8 cellular contexts compared by ENCODE assay signal in the genomic region with DNA sequence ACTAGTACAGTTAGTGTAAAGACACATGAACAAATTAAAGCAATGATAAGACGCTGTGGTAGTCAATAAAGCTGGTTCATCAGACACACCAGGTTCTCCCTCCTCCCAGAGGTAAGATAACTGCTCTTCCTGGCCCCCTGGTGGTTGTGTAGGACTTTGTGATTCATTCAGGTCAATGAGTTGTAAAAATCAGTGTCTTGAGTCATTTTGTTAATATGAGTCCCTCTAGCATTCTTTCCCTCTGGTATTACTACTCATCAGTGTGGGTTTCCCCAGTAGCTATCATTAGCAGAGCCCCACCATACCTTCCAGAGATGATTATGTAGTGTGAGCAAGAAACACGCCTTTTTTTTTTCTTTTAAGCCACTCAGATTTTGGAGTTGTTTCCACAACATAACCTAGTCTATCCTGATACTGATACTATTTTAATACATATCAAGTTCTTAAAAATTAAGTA. TPM values are rescaled to one million over a fixed set of nuclear protein-coding genes. Genes with fewer than 3 reads are reported as not detected.
A peak's percentile ranks its signal among the peaks of the same experiment; 100 is the strongest.
DNase-seq lines count a peak whose midpoint lies in the region; ATAC-seq and TF ChIP-seq lines count a peak whose summit lies in the region.

No MANE protein-coding gene starts in this region.

- H2AFZ ChIP-seq in PC-3 (ENCODE audit: low read length) (peak overlapping the region; percentile 74), neural cell (ENCODE audit: low read depth, low read length) (no peak overlapping the region)

- H3K27me3 ChIP-seq in CD4-positive, alpha-beta T cell (ENCODE audit: control insufficient read depth, insufficient read depth, low read length), result no peaks in the 10 kb centered on the region
- H3K27me3 ChIP-seq in PC-3 (ENCODE audit: low read length), result no peaks in the 10 kb centered on the region
- no peaks in the 10 kb centered on the region for H3K27me3 ChIP-seq in esophagus muscularis mucosa
- no peaks in the 10 kb centered on the region for H3K27me3 ChIP-seq in neural cell (ENCODE audit: insufficient read depth, low read depth, low read length)

- H3K9me3 Mint-ChIP-seq in CD4-positive, alpha-beta T cell, result no peaks in the 10 kb centered on the region
- no peaks in the 10 kb centered on the region for H3K9me3 Mint-ChIP-seq in stimulated activated naive CD8-positive, alpha-beta T cell treated with anti-CD3 and anti-CD28 coated beads, Interleukin-15, Interleukin-2, amounts not matched to agents 100 ng/mL and 50 ng/mL, for 24 hours

- peaks cover 26% of the 10 kb centered on the region for H3K4me1 Mint-ChIP-seq in CD4-positive, alpha-beta T cell (ENCODE audit: low read depth)
- H3K4me1 Mint-ChIP-seq in stimulated activated naive CD8-positive, alpha-beta T cell treated with anti-CD3 and anti-CD28 coated beads, Interleukin-15, Interleukin-2, amounts not matched to agents 100 ng/mL and 50 ng/mL, for 24 hours (ENCODE audit: low read depth), result peaks cover 37% of the 10 kb centered on the region

- H3K79me2 ChIP-seq in PC-3 (ENCODE audit: low read length), result peaks cover 13% of the 10 kb centered on the region
- peaks cover 9% of the 10 kb centered on the region for H3K79me2 ChIP-seq in neural cell (replicated peaks; ENCODE audit: insufficient read depth, low read length)

- peak overlapping the region; percentile 42 for H3K4me3 Mint-ChIP-seq in CD4-positive, alpha-beta T cell
- peak overlapping the region; percentile 17 for H3K4me3 Mint-ChIP-seq in stimulated activated naive CD8-positive, alpha-beta T cell treated with anti-CD3 and anti-CD28 coated beads, Interleukin-15, Interleukin-2, amounts not matched to agents 100 ng/mL and 50 ng/mL, for 24 hours

- no peaks in the 10 kb centered on the region for H3K9me2 ChIP-seq in PC-3 (replicated peaks; ENCODE audit: low read length)
- H3K9me2 ChIP-seq in neural cell (ENCODE audit: insufficient read depth, low read length), result no peaks in the 10 kb centered on the region

- H3F3A ChIP-seq in PC-3 (ENCODE audit: low read length, unreplicated experiment), result no peaks in the 10 kb centered on the region
- no peaks in the 10 kb centered on the region for H3F3A ChIP-seq in neural cell (ENCODE audit: insufficient read depth, low read length, poor library complexity, severe bottlenecking)

- intact Hi-C loops in CD4-positive, alpha-beta T cell (cut with DNase I, micrococcal nuclease), result loop anchor here (2.0 to 10.0 kb wide), 5 partner anchors 46 to 558 kb away; a partner anchor contains a TSS
- intact Hi-C loops in PC-3 (cut with micrococcal nuclease) (loop anchor here (1.0 to 10.0 kb wide), 4 partner anchors 46 to 230 kb away; a partner anchor contains a TSS), esophagus muscularis mucosa (cut with DNase I) (loop anchor here (5.0 kb wide), 1 partner anchor 40 kb away; no protein-coding TSS in a partner anchor)

- ATAC-seq in CD4-positive, alpha-beta T cell (ENCODE audit: poor library complexity), result peak; percentile 37
- ATAC-seq in PC-3, result peak; percentile 53

- TF ChIP-seq CTCF in CD4-positive, alpha-beta T cell (IDR thresholded peaks at IDR 0.05), result peak; percentile 85
- TF ChIP-seq CTCF in GM20000 (IDR thresholded peaks at IDR 0.05; ENCODE audit: extremely low read depth, missing control alignments), result peak; percentile 68
- peak; percentile 95 for TF ChIP-seq CTCF in PC-3 (conservative IDR thresholded peaks at IDR 0.05; ENCODE audit: low read depth, low read length)
- TF ChIP-seq CTCF in esophagus muscularis mucosa (IDR thresholded peaks at IDR 0.05), result peak; percentile 63 to 72 (median 72)
- TF ChIP-seq CTCF in neural cell (IDR thresholded peaks at IDR 0.05; ENCODE audit: poor library complexity, severe bottlenecking), result peak; percentile 74

- H3K9ac ChIP-seq in PC-3 (ENCODE audit: low read length) (no peak overlapping the region), neural cell (ENCODE audit: low read length) (no peak overlapping the region)

- WGBS in esophagus muscularis mucosa, result 42% methylated on average over 2 of the region's 2 CpGs

- POLR2A ChIA-PET in CD4-positive, alpha-beta T cell (lab: Charles Lee), result interaction anchor here (0.6 to 1.0 kb wide), 3 partner anchors 12 to 46 kb away, joined by 3 to 4 read pairs (median 3); a partner anchor contains a TSS
- POLR2A ChIA-PET in PC-3 (lab: Charles Lee; ENCODE audit: unreplicated experiment), result interaction anchor here (0.6 kb wide), 2 partner anchors 35 to 361 kb away, joined by 3 read pairs; no protein-coding TSS in a partner anchor

- TF ChIP-seq POLR2A in esophagus muscularis mucosa (IDR thresholded peaks at IDR 0.05; ENCODE audit: low read depth), result no peak

- CTCF ChIA-PET in CD4-positive, alpha-beta T cell (lab: Charles Lee), result interaction anchor here (0.5 to 1.6 kb wide), 25 partner anchors 8 to 388 kb away, joined by 3 to 7 read pairs (median 3); no protein-coding TSS in a partner anchor
- CTCF ChIA-PET in PC-3 (lab: Charles Lee), result interaction anchor here (0.5 to 1.6 kb wide), 8 partner anchors 73 to 435 kb away, joined by 3 to 6 read pairs (median 4); a partner anchor contains a TSS

- TF ChIP-seq RAD21 in neural cell (conservative IDR thresholded peaks at IDR 0.05), result peak; percentile 61

- TF ChIP-seq EP300 in esophagus muscularis mucosa (IDR thresholded peaks at IDR 0.05) (no peak), neural cell (conservative IDR thresholded peaks at IDR 0.05; ENCODE audit: poor library complexity, severe bottlenecking) (no peak)

- DNase-seq in CD4-positive, alpha-beta T cell, result peak; percentile 51 to 77 (median 66)
- DNase-seq in GM20000 (ENCODE audit: low spot score), result peak; percentile 76
- DNase-seq in KG1 (lab: John Stamatoyannopoulos, UW), result peak; percentile 44
- peak; percentile 97 for DNase-seq in PC-3
- peak; percentile 75 for DNase-seq in activated T-cell treated with anti-CD3 and anti-CD28 coated beads for 24 hours (ENCODE audit: low read depth)
- DNase-seq in esophagus muscularis mucosa (ENCODE audit: extremely low spot score), result no peak

- H3K9me3 ChIP-seq in CD4-positive, alpha-beta T cell (ENCODE audit: control insufficient read depth, low read length), result no peaks in the 10 kb centered on the region
- H3K9me3 ChIP-seq in PC-3 (ENCODE audit: low read length) (no peaks in the 10 kb centered on the region), esophagus muscularis mucosa (no peaks in the 10 kb centered on the region), neural cell (ENCODE audit: low read length) (no peaks in the 10 kb centered on the region)

- no peaks in the 10 kb centered on the region for H3K27me3 Mint-ChIP-seq in CD4-positive, alpha-beta T cell
- H3K27me3 Mint-ChIP-seq in stimulated activated naive CD8-positive, alpha-beta T cell treated with anti-CD3 and anti-CD28 coated beads, Interleukin-15, Interleukin-2, amounts not matched to agents 100 ng/mL and 50 ng/mL, for 24 hours, result no peaks in the 10 kb centered on the region

- H4K20me1 ChIP-seq in PC-3 (ENCODE audit: low read length) (no peaks in the 10 kb centered on the region), neural cell (ENCODE audit: insufficient read depth) (no peaks in the 10 kb centered on the region)

- H3K4me1 ChIP-seq in PC-3 (ENCODE audit: insufficient read depth, low read length), result peaks cover 15% of the 10 kb centered on the region
- H3K4me1 ChIP-seq in esophagus muscularis mucosa, result peaks cover 7 to 22% (median 12%) of the 10 kb centered on the region in 4 donors

- H3K36me3 Mint-ChIP-seq in CD4-positive, alpha-beta T cell (ENCODE audit: low read depth), result peaks cover 18% of the 10 kb centered on the region
- H3K36me3 Mint-ChIP-seq in stimulated activated naive CD8-positive, alpha-beta T cell treated with anti-CD3 and anti-CD28 coated beads, Interleukin-15, Interleukin-2, amounts not matched to agents 100 ng/mL and 50 ng/mL, for 24 hours (ENCODE audit: low read depth), result peaks cover 4% of the 10 kb centered on the region

- H3K4me3 ChIP-seq in PC-3 (ENCODE audit: low read length) (no peak overlapping the region), esophagus muscularis mucosa (no peak overlapping the region), neural cell (ENCODE audit: low read length) (no peak overlapping the region)

- H3K4me2 ChIP-seq in PC-3 (ENCODE audit: low read length) (peak overlapping the region; percentile 32), neural cell (ENCODE audit: low read length) (no peak overlapping the region)

- no peak overlapping the region for H3K27ac ChIP-seq in CD4-positive, alpha-beta T cell (ENCODE audit: low read depth, low read length)
- H3K27ac ChIP-seq in PC-3 (ENCODE audit: low read length) (no peak overlapping the region), esophagus muscularis mucosa (replicated peaks in 1 of 4) (no peak overlapping the region), neural cell (ENCODE audit: low read length) (no peak overlapping the region)

- no TSS peak for BruUV-seq in PC-3 (replicated peaks; lab: Mats Ljungman, UMichigan)

- H3K36me3 ChIP-seq in PC-3 (ENCODE audit: low read depth, low read length) (no peaks in the 10 kb centered on the region; the same call in 1 of the 2 replicates), esophagus muscularis mucosa (peaks cover 0 to 4% (median under 1%) of the 10 kb centered on the region in 4 donors), neural cell (ENCODE audit: insufficient read depth, low read length) (no peaks in the 10 kb centered on the region)

- peak overlapping the region; percentile 2 for H3K27ac Mint-ChIP-seq in CD4-positive, alpha-beta T cell
- H3K27ac Mint-ChIP-seq in stimulated activated naive CD8-positive, alpha-beta T cell treated with anti-CD3 and anti-CD28 coated beads, Interleukin-15, Interleukin-2, amounts not matched to agents 100 ng/mL and 50 ng/mL, for 24 hours, result peak overlapping the region; percentile 14

TF ChIP-seq in neural cell, 6 proteins besides CTCF, POLR2A, EP300 and RAD21 (continues in another document):
- TF ChIP-seq SMC3 (conservative IDR thresholded peaks at IDR 0.05; ENCODE audit: poor library complexity), result peak; percentile 74

RNA-seq across cellular contexts. Expression of a gene that starts 3.6 kb away (rescaled TPM):
- total RNA-seq in CD4-positive, alpha-beta T cell, result 10 to 100 TPM; 39.4 to 40.4 TPM
- total RNA-seq in PC-3 (2014; rRNA removed) (35.4 and 42.4 TPM in 2 replicates), esophagus muscularis mucosa (10 to 100 TPM; 24.9 to 30.2 (median 27.7) TPM)
- polyA plus RNA-seq in neural cell, result 39.1 and 51.1 TPM in 2 replicates
- polyA minus RNA-seq in neural cell, result 76.9 and 79.6 TPM in 2 replicates

RNA-seq across cellular contexts. Expression of a gene that starts 35.6 kb away (rescaled TPM):
- total RNA-seq in CD4-positive, alpha-beta T cell, result not detected
- not detected in 2 replicates for total RNA-seq in PC-3 (2014; rRNA removed)
- total RNA-seq in esophagus muscularis mucosa, result not detected
- not detected in 2 replicates for polyA plus RNA-seq in neural cell
- polyA minus RNA-seq in neural cell, result not detected in 2 replicates

RNA-seq across cellular contexts. Expression of a gene that starts 46.1 kb away (rescaled TPM):
- total RNA-seq in CD4-positive, alpha-beta T cell, result 10 to 100 TPM; 18.8 to 21.5 TPM
- total RNA-seq in PC-3 (2014; rRNA removed) (16.7 and 18.5 TPM in 2 replicates), esophagus muscularis mucosa (10 to 100 TPM; 39.5 to 44.5 (median 42.1) TPM)
- polyA plus RNA-seq in neural cell, result 17.8 and 17.9 TPM in 2 replicates
- polyA minus RNA-seq in neural cell, result 32.2 and 33.1 TPM in 2 replicates

RNA-seq across cellular contexts. Expression of a gene that starts 52.1 kb away (rescaled TPM):
- total RNA-seq in CD4-positive, alpha-beta T cell, result 10 to 100 TPM; 73.8 to 80.1 TPM
- total RNA-seq in PC-3 (2014; rRNA removed) (176 TPM in 2 replicates), esophagus muscularis mucosa (100 to 1,000 TPM in 3 of 4 donors, 10 to 100 TPM in 1; 91.8 to 130 (median 117) TPM)
- polyA plus RNA-seq in neural cell, result 39.1 and 49.7 TPM in 2 replicates
- polyA minus RNA-seq in neural cell, result 32.5 and 33.1 TPM in 2 replicates

RNA-seq across cellular contexts. Expression of a gene that starts 59.5 kb away (rescaled TPM):
- not detected for total RNA-seq in CD4-positive, alpha-beta T cell
- total RNA-seq in PC-3 (2014; rRNA removed) (0.18 and 0.75 TPM in 2 replicates), esophagus muscularis mucosa (under 1 TPM; 0.13 to 0.42 (median 0.34) TPM)
- not detected in 2 replicates for polyA plus RNA-seq in neural cell
- polyA minus RNA-seq in neural cell, result not detected in 2 replicates
